1 cellular context compared by ENCODE assay signal in the genomic region with DNA sequence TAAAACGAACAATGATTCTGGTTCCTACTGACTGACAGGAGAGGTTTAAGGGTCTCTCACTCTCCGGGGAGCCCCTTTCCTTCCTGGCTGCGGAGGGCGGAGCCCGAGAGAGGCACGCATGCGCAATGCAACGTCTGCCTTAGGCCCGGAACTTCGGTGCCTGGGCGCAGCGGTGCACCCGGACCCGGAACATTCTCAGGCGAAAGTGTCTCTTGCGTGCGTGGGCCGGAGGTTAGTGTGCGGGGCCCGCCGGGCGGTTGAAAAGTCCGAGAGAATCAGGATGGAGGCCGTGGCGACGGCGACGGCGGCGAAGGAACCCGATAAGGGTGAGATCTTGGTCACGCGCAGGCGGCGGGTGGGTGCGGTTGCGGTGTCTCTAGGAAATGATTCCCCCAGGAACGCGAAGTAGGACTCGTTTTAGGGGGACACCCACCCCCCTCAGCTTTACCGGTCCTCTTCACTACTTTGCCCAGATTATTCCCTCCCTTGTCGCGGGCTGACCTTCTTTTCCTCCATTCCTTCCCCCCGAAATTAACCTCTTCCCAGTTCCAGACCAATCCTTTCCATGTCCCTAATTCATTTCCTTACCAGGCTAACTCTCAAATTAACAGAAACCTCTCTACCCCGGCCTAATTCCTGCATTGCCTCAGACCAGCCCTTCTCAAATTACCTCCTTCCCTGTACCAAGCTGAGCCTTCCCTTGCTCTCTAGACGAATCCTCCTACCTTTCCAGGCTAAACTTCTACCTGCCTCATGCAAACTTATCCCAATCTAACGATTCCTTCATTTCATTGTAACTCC.
TF ChIP-seq lines count a peak whose summit lies in the region.

A gene (plus strand): TSS at position 142 of the 801 bp plus-strand sequence. CDS start 139 bp downstream, at position 281.

TF ChIP-seq in HepG2, 621 proteins besides CTCF, POLR2A, EP300 and RAD21 (continued from another document and continues in another):
- TF ChIP-seq, protein P1, sequence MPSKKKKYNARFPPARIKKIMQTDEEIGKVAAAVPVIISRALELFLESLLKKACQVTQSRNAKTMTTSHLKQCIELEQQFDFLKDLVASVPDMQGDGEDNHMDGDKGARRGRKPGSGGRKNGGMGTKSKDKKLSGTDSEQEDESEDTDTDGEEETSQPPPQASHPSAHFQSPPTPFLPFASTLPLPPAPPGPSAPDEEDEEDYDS (CRISPR knock-in tag; IDR thresholded peaks at IDR 0.05): no peak
- TF ChIP-seq ZNF296 (CRISPR knock-in tag; conservative IDR thresholded peaks at IDR 0.05) (no peak), AGO2 (optimal IDR thresholded peaks at IDR 0.05; ENCODE audit: low read depth, low read length) (peak; percentile 95), ZNF224 (CRISPR knock-in tag; IDR thresholded peaks at IDR 0.05) (no peak), REL (CRISPR knock-in tag; conservative IDR thresholded peaks at IDR 0.05) (0 out of 2 replicates have a peak, but pooled peaks have one; percentile 57), ZNF737 (CRISPR knock-in tag; IDR thresholded peaks at IDR 0.05; ENCODE audit: borderline replicate concordance) (no peak), CBX5 (CRISPR knock-in tag; IDR thresholded peaks at IDR 0.05; ENCODE audit: borderline replicate concordance) (peak; percentile 77; the same call in 1 of the 2 replicates), ZNF367 (CRISPR knock-in tag; IDR thresholded peaks at IDR 0.05; ENCODE audit: borderline replicate concordance) (no peak), ZNF83 (CRISPR knock-in tag; IDR thresholded peaks at IDR 0.05; ENCODE audit: borderline replicate concordance) (no peak), ZNF841 (CRISPR knock-in tag; IDR thresholded peaks at IDR 0.05; ENCODE audit: borderline replicate concordance) (no peak), SRSF9 (IDR thresholded peaks at IDR 0.05; ENCODE audit: borderline replicate concordance, insufficient read depth, low read depth, low read length, poor library complexity, severe bottlenecking) (no peak), ZNF564 (CRISPR knock-in tag; IDR thresholded peaks at IDR 0.05) (peak; percentile 81; the same call in 1 of the 2 replicates), KMT2A (CRISPR knock-in tag; IDR thresholded peaks at IDR 0.05) (peak; percentile 93), HNRNPUL1 (IDR thresholded peaks at IDR 0.05; ENCODE audit: low read depth, low read length) (peak; percentile 32; the same call in 1 of the 2 replicates), KLF16 (CRISPR knock-in tag; IDR thresholded peaks at IDR 0.05) (peak in 1 of 2 experiments; percentile 91; a peak in 2 of 4 replicates), SAFB2 (CRISPR knock-in tag; IDR thresholded peaks at IDR 0.05; ENCODE audit: borderline replicate concordance, low read depth) (no peak; the same call in 1 of the 2 replicates), RFXANK (CRISPR knock-in tag; IDR thresholded peaks at IDR 0.05) (no peak), ZNF138 (CRISPR knock-in tag; IDR thresholded peaks at IDR 0.05; ENCODE audit: low read depth) (no peak; the same call in 1 of the 2 replicates), MAFG (CRISPR knock-in tag; IDR thresholded peaks at IDR 0.05) (no peak), ZNF607 (CRISPR knock-in tag; IDR thresholded peaks at IDR 0.05; ENCODE audit: borderline replicate concordance) (peak; percentile 80), MIER2 (CRISPR knock-in tag; IDR thresholded peaks at IDR 0.05) (peak; percentile 53; the same call in 1 of the 2 replicates), ZFP41 (CRISPR knock-in tag; IDR thresholded peaks at IDR 0.05; ENCODE audit: borderline replicate concordance) (no peak), ZNF264 (CRISPR knock-in tag; IDR thresholded peaks at IDR 0.05) (peak; percentile 79; the same call in 1 of the 2 replicates), MED13 (CRISPR knock-in tag; IDR thresholded peaks at IDR 0.05) (peak; percentile 75; the same call in 1 of the 2 replicates), ZNF30 (CRISPR knock-in tag; IDR thresholded peaks at IDR 0.05) (no peak), RBFOX2 (IDR thresholded peaks at IDR 0.05; ENCODE audit: low read depth, low read length) (peak; percentile 92), CCAR2 (optimal IDR thresholded peaks at IDR 0.05; ENCODE audit: low read depth, low read length) (no peak), FOXJ3 (CRISPR knock-in tag; IDR thresholded peaks at IDR 0.05; ENCODE audit: borderline replicate concordance) (peak; percentile 59; the same call in 1 of the 2 replicates), NCOA5 (CRISPR knock-in tag; IDR thresholded peaks at IDR 0.05) (no peak), YEATS2 (CRISPR knock-in tag; IDR thresholded peaks at IDR 0.05; ENCODE audit: borderline replicate concordance) (peak; percentile 77), ZNF720 (CRISPR knock-in tag; IDR thresholded peaks at IDR 0.05) (no peak), THAP11 (CRISPR knock-in tag; IDR thresholded peaks at IDR 0.05) (peak; percentile 91), SNAPC2 (CRISPR knock-in tag; IDR thresholded peaks at IDR 0.05) (0 out of 2 replicates have a peak, but pooled peaks have one; percentile 62), SRSF4 (IDR thresholded peaks at IDR 0.05; ENCODE audit: low read depth, low read length, poor library complexity, severe bottlenecking) (no peak), ZNF468 (CRISPR knock-in tag; IDR thresholded peaks at IDR 0.05) (no peak), SOX6 (IDR thresholded peaks at IDR 0.05) (no peak), SOX6 (CRISPR knock-in tag; IDR thresholded peaks at IDR 0.05) (peak; percentile 47; the same call in 1 of the 2 replicates), ZSCAN22 (CRISPR knock-in tag; IDR thresholded peaks at IDR 0.05) (no peak), ZBTB20 (CRISPR knock-in tag; IDR thresholded peaks at IDR 0.05; ENCODE audit: borderline replicate concordance, low read depth) (peak; percentile 37; the same call in 1 of the 2 replicates), IKZF4 (CRISPR knock-in tag; IDR thresholded peaks at IDR 0.05; ENCODE audit: borderline replicate concordance, low read depth, not compliant biosample characterization) (no peak), ZNF7 (CRISPR knock-in tag; IDR thresholded peaks at IDR 0.05) (no peak; the same call in 1 of the 2 replicates), PLRG1 (conservative IDR thresholded peaks at IDR 0.05) (no peak), FOXA3 (CRISPR knock-in tag; IDR thresholded peaks at IDR 0.05) (peak; percentile 40; the same call in 1 of the 2 replicates), CBX1 (IDR thresholded peaks at IDR 0.05; ENCODE audit: low read depth) (peak; percentile 53), ZNF713 (CRISPR knock-in tag; IDR thresholded peaks at IDR 0.05) (no peak)
- TF ChIP-seq, protein P2, sequence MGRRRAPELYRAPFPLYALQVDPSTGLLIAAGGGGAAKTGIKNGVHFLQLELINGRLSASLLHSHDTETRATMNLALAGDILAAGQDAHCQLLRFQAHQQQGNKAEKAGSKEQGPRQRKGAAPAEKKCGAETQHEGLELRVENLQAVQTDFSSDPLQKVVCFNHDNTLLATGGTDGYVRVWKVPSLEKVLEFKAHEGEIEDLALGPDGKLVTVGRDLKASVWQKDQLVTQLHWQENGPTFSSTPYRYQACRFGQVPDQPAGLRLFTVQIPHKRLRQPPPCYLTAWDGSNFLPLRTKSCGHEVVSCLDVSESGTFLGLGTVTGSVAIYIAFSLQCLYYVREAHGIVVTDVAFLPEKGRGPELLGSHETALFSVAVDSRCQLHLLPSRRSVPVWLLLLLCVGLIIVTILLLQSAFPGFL (CRISPR knock-in tag; IDR thresholded peaks at IDR 0.05): no peak
- TF ChIP-seq, protein P3, sequence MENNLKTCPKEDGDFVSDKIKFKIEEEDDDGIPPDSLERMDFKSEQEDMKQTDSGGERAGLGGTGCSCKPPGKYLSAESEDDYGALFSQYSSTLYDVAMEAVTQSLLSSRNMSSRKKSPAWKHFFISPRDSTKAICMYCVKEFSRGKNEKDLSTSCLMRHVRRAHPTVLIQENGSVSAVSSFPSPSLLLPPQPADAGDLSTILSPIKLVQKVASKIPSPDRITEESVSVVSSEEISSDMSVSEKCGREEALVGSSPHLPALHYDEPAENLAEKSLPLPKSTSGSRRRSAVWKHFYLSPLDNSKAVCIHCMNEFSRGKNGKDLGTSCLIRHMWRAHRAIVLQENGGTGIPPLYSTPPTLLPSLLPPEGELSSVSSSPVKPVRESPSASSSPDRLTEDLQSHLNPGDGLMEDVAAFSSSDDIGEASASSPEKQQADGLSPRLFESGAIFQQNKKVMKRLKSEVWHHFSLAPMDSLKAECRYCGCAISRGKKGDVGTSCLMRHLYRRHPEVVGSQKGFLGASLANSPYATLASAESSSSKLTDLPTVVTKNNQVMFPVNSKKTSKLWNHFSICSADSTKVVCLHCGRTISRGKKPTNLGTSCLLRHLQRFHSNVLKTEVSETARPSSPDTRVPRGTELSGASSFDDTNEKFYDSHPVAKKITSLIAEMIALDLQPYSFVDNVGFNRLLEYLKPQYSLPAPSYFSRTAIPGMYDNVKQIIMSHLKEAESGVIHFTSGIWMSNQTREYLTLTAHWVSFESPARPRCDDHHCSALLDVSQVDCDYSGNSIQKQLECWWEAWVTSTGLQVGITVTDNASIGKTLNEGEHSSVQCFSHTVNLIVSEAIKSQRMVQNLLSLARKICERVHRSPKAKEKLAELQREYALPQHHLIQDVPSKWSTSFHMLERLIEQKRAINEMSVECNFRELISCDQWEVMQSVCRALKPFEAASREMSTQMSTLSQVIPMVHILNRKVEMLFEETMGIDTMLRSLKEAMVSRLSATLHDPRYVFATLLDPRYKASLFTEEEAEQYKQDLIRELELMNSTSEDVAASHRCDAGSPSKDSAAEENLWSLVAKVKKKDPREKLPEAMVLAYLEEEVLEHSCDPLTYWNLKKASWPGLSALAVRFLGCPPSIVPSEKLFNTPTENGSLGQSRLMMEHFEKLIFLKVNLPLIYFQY (CRISPR knock-in tag; IDR thresholded peaks at IDR 0.05; ENCODE audit: borderline replicate concordance): peak; percentile 77
- TF ChIP-seq, protein P4, sequence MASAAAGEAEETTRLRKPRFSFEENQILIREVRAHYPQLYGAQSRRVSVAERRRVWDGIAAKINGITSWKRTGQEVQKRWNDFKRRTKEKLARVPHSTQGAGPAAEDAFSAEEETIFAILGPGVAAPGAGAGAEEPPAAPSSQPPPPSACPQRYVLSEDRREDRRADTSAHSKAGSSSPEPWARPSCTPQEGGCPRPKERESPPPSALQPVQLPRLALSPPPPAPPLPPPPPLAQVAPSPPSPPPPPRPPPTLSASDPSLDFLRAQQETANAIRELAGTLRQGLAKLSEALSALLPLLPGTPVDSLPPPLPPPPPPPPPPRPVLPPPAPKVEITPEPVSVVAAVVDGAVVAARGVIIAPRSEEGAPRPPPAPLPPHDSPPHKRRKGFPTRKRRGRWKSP (CRISPR knock-in tag; IDR thresholded peaks at IDR 0.05): peak; percentile 90
- TF ChIP-seq, protein P5, sequence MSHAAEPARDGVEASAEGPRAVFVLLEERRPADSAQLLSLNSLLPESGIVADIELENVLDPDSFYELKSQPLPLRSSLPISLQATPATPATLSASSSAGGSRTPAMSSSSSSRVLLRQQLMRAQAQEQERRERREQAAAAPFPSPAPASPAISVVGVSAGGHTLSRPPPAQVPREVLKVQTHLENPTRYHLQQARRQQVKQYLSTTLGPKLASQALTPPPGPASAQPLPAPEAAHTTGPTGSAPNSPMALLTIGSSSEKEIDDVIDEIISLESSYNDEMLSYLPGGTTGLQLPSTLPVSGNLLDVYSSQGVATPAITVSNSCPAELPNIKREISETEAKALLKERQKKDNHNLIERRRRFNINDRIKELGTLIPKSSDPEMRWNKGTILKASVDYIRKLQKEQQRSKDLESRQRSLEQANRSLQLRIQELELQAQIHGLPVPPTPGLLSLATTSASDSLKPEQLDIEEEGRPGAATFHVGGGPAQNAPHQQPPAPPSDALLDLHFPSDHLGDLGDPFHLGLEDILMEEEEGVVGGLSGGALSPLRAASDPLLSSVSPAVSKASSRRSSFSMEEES (CRISPR knock-in tag; IDR thresholded peaks at IDR 0.05): peak; percentile 71
- TF ChIP-seq, protein P6, sequence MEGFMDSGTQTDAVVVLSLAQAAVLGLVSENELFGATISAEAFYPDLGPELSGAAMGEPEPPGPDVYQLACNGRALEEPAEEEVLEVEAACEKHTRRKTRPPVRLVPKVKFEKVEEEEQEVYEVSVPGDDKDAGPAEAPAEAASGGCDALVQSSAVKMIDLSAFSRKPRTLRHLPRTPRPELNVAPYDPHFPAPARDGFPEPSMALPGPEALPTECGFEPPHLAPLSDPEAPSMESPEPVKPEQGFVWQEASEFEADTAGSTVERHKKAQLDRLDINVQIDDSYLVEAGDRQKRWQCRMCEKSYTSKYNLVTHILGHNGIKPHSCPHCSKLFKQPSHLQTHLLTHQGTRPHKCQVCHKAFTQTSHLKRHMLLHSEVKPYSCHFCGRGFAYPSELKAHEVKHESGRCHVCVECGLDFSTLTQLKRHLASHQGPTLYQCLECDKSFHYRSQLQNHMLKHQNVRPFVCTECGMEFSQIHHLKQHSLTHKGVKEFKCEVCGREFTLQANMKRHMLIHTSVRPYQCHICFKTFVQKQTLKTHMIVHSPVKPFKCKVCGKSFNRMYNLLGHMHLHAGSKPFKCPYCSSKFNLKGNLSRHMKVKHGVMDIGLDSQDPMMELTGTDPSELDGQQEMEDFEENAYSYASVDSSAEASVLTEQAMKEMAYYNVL (CRISPR knock-in tag; IDR thresholded peaks at IDR 0.05; ENCODE audit: borderline replicate concordance): peak; percentile 73; the same call in 1 of the 2 replicates
- TF ChIP-seq, protein P7, sequence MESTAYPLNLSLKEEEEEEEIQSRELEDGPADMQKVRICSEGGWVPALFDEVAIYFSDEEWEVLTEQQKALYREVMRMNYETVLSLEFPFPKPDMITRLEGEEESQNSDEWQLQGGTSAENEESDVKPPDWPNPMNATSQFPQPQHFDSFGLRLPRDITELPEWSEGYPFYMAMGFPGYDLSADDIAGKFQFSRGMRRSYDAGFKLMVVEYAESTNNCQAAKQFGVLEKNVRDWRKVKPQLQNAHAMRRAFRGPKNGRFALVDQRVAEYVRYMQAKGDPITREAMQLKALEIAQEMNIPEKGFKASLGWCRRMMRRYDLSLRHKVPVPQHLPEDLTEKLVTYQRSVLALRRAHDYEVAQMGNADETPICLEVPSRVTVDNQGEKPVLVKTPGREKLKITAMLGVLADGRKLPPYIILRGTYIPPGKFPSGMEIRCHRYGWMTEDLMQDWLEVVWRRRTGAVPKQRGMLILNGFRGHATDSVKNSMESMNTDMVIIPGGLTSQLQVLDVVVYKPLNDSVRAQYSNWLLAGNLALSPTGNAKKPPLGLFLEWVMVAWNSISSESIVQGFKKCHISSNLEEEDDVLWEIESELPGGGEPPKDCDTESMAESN (CRISPR knock-in tag; conservative IDR thresholded peaks at IDR 0.05): peak; percentile 76
- TF ChIP-seq, protein P8, sequence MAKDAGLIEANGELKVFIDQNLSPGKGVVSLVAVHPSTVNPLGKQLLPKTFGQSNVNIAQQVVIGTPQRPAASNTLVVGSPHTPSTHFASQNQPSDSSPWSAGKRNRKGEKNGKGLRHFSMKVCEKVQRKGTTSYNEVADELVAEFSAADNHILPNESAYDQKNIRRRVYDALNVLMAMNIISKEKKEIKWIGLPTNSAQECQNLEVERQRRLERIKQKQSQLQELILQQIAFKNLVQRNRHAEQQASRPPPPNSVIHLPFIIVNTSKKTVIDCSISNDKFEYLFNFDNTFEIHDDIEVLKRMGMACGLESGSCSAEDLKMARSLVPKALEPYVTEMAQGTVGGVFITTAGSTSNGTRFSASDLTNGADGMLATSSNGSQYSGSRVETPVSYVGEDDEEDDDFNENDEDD (CRISPR knock-in tag; IDR thresholded peaks at IDR 0.05; ENCODE audit: borderline replicate concordance): no peak
- TF ChIP-seq, protein P9, sequence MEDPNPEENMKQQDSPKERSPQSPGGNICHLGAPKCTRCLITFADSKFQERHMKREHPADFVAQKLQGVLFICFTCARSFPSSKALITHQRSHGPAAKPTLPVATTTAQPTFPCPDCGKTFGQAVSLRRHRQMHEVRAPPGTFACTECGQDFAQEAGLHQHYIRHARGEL (CRISPR knock-in tag; IDR thresholded peaks at IDR 0.05): no peak
